ENCODE assay signal across 8 cellular contexts in the genomic region with DNA sequence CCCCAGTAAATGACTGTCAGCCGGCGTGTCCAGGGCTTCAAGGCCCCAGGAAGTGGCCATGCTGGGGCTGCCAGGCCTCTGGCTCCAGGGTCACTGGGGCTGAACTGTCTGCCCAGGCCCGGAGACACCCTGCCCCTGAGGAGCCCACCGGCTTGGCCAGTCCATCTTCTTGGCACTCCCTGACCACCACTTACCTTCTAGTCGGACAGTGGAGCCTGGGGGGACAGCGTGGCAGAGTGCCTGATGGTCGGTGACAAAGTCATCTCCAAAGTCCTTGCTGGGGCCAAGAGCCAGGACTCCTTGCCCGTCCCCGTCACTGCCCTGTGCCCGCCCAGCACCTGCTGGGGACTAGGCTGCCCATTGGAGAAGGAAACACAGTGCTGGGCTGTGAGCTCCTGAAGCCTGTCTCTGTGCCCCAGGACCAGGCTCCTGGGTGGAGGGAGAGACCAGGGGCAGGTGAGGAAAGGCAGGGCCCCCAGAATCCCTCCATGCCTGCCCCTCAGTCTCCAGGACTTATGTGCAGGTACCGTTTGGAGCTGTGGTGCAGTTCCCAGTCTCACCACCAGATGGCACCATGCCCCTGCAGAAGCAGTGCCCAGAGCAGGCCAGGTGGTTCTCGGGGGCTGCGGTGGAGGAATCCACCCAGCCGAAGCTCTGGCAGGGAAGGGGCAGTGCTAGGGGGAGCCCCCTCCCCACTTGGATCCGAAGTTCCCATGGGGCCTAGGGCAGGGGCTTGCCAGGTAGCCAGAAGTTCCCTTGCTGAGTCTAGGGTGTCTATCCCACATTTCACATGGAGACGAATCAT. TPM values are rescaled to one million over a fixed set of nuclear protein-coding genes. Genes with fewer than 3 reads are reported as not detected.
DNase-seq lines count a peak whose midpoint lies in the region; ATAC-seq and TF ChIP-seq lines count a peak whose summit lies in the region.

No MANE protein-coding gene starts in this region.

- no peak overlapping the region for H3K4me3 ChIP-seq in GM23248
- no peak overlapping the region for H3K4me3 ChIP-seq in effector memory CD4-positive, alpha-beta T cell (ENCODE audit: insufficient read depth, low read depth, low read length, poor library complexity, severe bottlenecking)
- no peak overlapping the region for H3K4me3 ChIP-seq in mesenchymal stem cell (ENCODE audit: insufficient read depth in 1 of 2, low read depth in 1 of 2, low read length in 2 of 2)

- DNase-seq in AG09319 (ENCODE audit: extremely low read depth, low read depth) (peak; percentile 20), GM23248 (peak; percentile 53), NCI-H82 (lab: John Stamatoyannopoulos, UW) (peak; percentile 86), mesenchymal stem cell (peak; percentile 62)
- peak; percentile 68 to 86 for DNase-seq in activated CD8-positive, alpha-beta memory T cell treated with anti-CD3 and anti-CD28 coated beads for 1 hour (ENCODE audit: extremely low read depth in 1 of 2, low read depth in 1 of 2)
- peak; percentile 71 to 85 (median 76) for DNase-seq in effector memory CD4-positive, alpha-beta T cell
- peak; percentile 92 for DNase-seq in stimulated activated CD8-positive, alpha-beta memory T cell treated with anti-CD3 and anti-CD28 coated beads, Interleukin-15, amount 100 ng/mL, for 24 hours (ENCODE audit: low read depth)

- H2AFZ ChIP-seq in GM23248 (no peak overlapping the region), mesenchymal stem cell (ENCODE audit: low read depth, low read length) (no peak overlapping the region)

- H2BK5ac ChIP-seq in mesenchymal stem cell (ENCODE audit: low read depth, low read length, poor library complexity, severe bottlenecking): no peak overlapping the region

- no peak overlapping the region for H2BK120ac ChIP-seq in mesenchymal stem cell (ENCODE audit: low read depth, low read length)

- no peak overlapping the region for H3K4ac ChIP-seq in mesenchymal stem cell (ENCODE audit: low read depth in 1 of 2, low read length in 2 of 2)

- H3K9ac ChIP-seq in GM23248: no peak overlapping the region
- no peak overlapping the region for H3K9ac ChIP-seq in mesenchymal stem cell (ENCODE audit: low read length)

- H3K9me2 ChIP-seq in GM23248 (ENCODE audit: insufficient read depth): no peaks in the 10 kb centered on the region

- no peak for ATAC-seq in GM19324 (IDR thresholded peaks at IDR 0.05; ENCODE audit: low FRiP score, unreplicated experiment)

- TF ChIP-seq CTCF in AG09319 (IDR thresholded peaks at IDR 0.05; ENCODE audit: low read depth, low read length): peak; percentile 97

- no peak overlapping the region for H2BK12ac ChIP-seq in mesenchymal stem cell (ENCODE audit: low read length in 2 of 2)

- no peak overlapping the region for H3K23ac ChIP-seq in mesenchymal stem cell (ENCODE audit: low read length in 2 of 2)

- in situ Hi-C loops in GM23248 (cut with MboI): loop anchor here (5.0 kb wide), 1 partner anchor 125 kb away; no protein-coding TSS in a partner anchor

- H3K36me3 ChIP-seq in GM23248 (ENCODE audit: low read depth) (no peaks in the 10 kb centered on the region), mesenchymal stem cell (ENCODE audit: control insufficient read depth in 1 of 2, insufficient read depth in 2 of 2, low read depth in 1 of 2, low read length in 2 of 2) (no peaks in the 10 kb centered on the region)
- H3K36me3 ChIP-seq in effector memory CD4-positive, alpha-beta T cell (ENCODE audit: control insufficient read depth, insufficient read depth, low read length): no peaks in the 10 kb centered on the region

- no peaks in the 10 kb centered on the region for H3F3A ChIP-seq in GM23248 (ENCODE audit: insufficient read depth)

- H3K18ac ChIP-seq in mesenchymal stem cell (ENCODE audit: low read depth in 1 of 2, low read length in 2 of 2): no peak overlapping the region

- H4K91ac ChIP-seq in mesenchymal stem cell (ENCODE audit: low read length): no peak overlapping the region

- no peaks in the 10 kb centered on the region; the same call in 1 of the 2 replicates for H3K27me3 ChIP-seq in GM23248 (replicated peaks; ENCODE audit: insufficient read depth)
- no peaks in the 10 kb centered on the region for H3K27me3 ChIP-seq in effector memory CD4-positive, alpha-beta T cell (replicated peaks; ENCODE audit: control insufficient read depth, insufficient read depth, low read length, poor library complexity, severe bottlenecking)
- peaks cover 21 to 62% of the 10 kb centered on the region in 2 experiments for H3K27me3 ChIP-seq in mesenchymal stem cell (ENCODE audit: control insufficient read depth in 1 of 2, insufficient read depth in 1 of 2, low read length in 2 of 2)

- H3K4me1 ChIP-seq in GM23248 (ENCODE audit: insufficient read depth) (no peaks in the 10 kb centered on the region), mesenchymal stem cell (ENCODE audit: control insufficient read depth, insufficient read depth, low read depth, low read length) (peaks cover 7% of the 10 kb centered on the region)
- peaks cover 4% of the 10 kb centered on the region for H3K4me1 ChIP-seq in effector memory CD4-positive, alpha-beta T cell (ENCODE audit: control insufficient read depth, insufficient read depth, low read length, poor library complexity, severe bottlenecking)

- no peak overlapping the region for H4K8ac ChIP-seq in mesenchymal stem cell (ENCODE audit: low read length)

- no peak overlapping the region for H3K14ac ChIP-seq in mesenchymal stem cell (ENCODE audit: low read length in 2 of 2)

- H3K4me2 ChIP-seq in GM23248 (ENCODE audit: unreplicated experiment) (no peak overlapping the region), mesenchymal stem cell (ENCODE audit: low read length, poor library complexity, severe bottlenecking) (no peak overlapping the region)

- H2BK15ac ChIP-seq in mesenchymal stem cell (ENCODE audit: low read depth, poor library complexity, severe bottlenecking): no peak overlapping the region

- H2AK5ac ChIP-seq in mesenchymal stem cell (ENCODE audit: low read length, severe bottlenecking): no peak overlapping the region

- H3K9me3 ChIP-seq in GM23248 (ENCODE audit: low read depth): no peaks in the 10 kb centered on the region
- no peaks in the 10 kb centered on the region for H3K9me3 ChIP-seq in effector memory CD4-positive, alpha-beta T cell (ENCODE audit: control insufficient read depth, low read length)
- no peaks in the 10 kb centered on the region for H3K9me3 ChIP-seq in mesenchymal stem cell (ENCODE audit: control insufficient read depth, low read length)

- H3K27ac ChIP-seq in GM23248: no peak overlapping the region
- H3K27ac ChIP-seq in effector memory CD4-positive, alpha-beta T cell (ENCODE audit: insufficient read depth, low read length, poor library complexity, severe bottlenecking): no peak overlapping the region
- H3K27ac ChIP-seq in mesenchymal stem cell (ENCODE audit: low read length, poor library complexity, severe bottlenecking): no peak overlapping the region

- no peaks in the 10 kb centered on the region for H3K79me2 ChIP-seq in GM23248 (ENCODE audit: insufficient read depth)

- WGBS in GM23248 (ENCODE audit: low coverage in 1 of 2, low lambda C conversion rate in 2 of 2, missing lambda C conversion rate in 2 of 2), 2 experiments: 25 to 27% methylated on average over 15 to 16 of the region's 16 CpGs
- WGBS in mesenchymal stem cell: 45% methylated on average over 16 of the region's 16 CpGs

- no peaks in the 10 kb centered on the region for H3K79me1 ChIP-seq in mesenchymal stem cell (replicated peaks; ENCODE audit: low read length, poor library complexity, severe bottlenecking)

- H4K20me1 ChIP-seq in GM23248 (ENCODE audit: insufficient read depth): no peaks in the 10 kb centered on the region

RNA-seq across cellular contexts. Expression of gene CCDC188, which starts 6.0 kb away (rescaled TPM):
- 0.76 and 1.8 TPM in 2 replicates for total RNA-seq in GM23248 (2014; rRNA removed; shearing (Covaris generic))
- polyA plus RNA-seq in GM23248 (2016; fragmentation: Nextera tagmentation; extraction: Ambion mirVana): 1.2 TPM in 2 replicates
- not detected for polyA plus RNA-seq in mesenchymal stem cell (2013, experiment 1 of 2)
- polyA plus RNA-seq in mesenchymal stem cell (2013, experiment 2 of 2): not detected

RNA-seq across cellular contexts. Expression of gene ZDHHC8, which starts 25.2 kb away (rescaled TPM):
- 18.7 and 22.8 TPM in 2 replicates for total RNA-seq in GM23248 (2014; rRNA removed; shearing (Covaris generic))
- polyA plus RNA-seq in GM23248 (2016; fragmentation: Nextera tagmentation; extraction: Ambion mirVana): 13.0 and 16.1 TPM in 2 replicates
- polyA plus RNA-seq in mesenchymal stem cell (2013, experiment 1 of 2): 53.0 TPM
- polyA plus RNA-seq in mesenchymal stem cell (2013, experiment 2 of 2): 50.1 TPM

RNA-seq across cellular contexts. Expression of gene TRMT2A, which starts 39.8 kb away (rescaled TPM):
- total RNA-seq in GM23248 (2014; rRNA removed; shearing (Covaris generic)): 72.0 and 79.0 TPM in 2 replicates
- 38.1 and 42.2 TPM in 2 replicates for polyA plus RNA-seq in GM23248 (2016; fragmentation: Nextera tagmentation; extraction: Ambion mirVana)
- 20.4 TPM for polyA plus RNA-seq in mesenchymal stem cell (2013, experiment 1 of 2)
- polyA plus RNA-seq in mesenchymal stem cell (2013, experiment 2 of 2): 22.5 TPM

RNA-seq across cellular contexts. Expression of gene RANBP1, which starts 40.9 kb away (rescaled TPM):
- 195 and 233 TPM in 2 replicates for total RNA-seq in GM23248 (2014; rRNA removed; shearing (Covaris generic))
- 252 and 253 TPM in 2 replicates for polyA plus RNA-seq in GM23248 (2016; fragmentation: Nextera tagmentation; extraction: Ambion mirVana)
- 126 TPM for polyA plus RNA-seq in mesenchymal stem cell (2013, experiment 1 of 2)
- polyA plus RNA-seq in mesenchymal stem cell (2013, experiment 2 of 2): 125 TPM

Comparison
In these comparisons a context has a peak if more than half of its experiments do, and no peak if none do; other contexts are left out.
1. DNase-seq: peak in every context shown above with its lines; median percentile 92 in stimulated activated CD8-positive, alpha-beta memory T cell treated with anti-CD3 and anti-CD28 coated beads, Interleukin-15, amount 100 ng/mL, for 24 hours; 86 in NCI-H82; 77 in activated CD8-positive, alpha-beta memory T cell treated with anti-CD3 and anti-CD28 coated beads for 1 hour; 76 in effector memory CD4-positive, alpha-beta T cell; 62 in mesenchymal stem cell; 53 in GM23248; 20 in AG09319.